21 cellular contexts compared by ENCODE assay signal in the genomic region with DNA sequence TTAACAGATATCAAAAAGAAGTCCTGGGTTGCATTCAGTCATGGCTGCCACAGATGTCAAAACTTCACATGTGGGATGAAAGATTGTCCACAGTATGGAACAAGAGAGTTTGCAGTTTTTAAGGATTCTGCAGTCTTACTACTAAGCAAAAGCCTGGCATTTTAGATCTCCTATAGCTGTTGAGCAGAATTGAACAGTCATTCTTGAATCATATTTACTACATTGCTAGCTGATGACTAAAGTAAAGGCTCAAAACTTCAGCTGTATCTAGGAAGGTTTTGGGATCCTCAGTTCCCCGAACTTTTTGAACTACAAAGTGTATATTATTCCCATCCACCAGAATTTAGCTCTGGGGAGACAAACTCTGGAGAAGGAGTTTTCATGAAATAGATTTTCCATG. TPM values are rescaled to one million over a fixed set of nuclear protein-coding genes. Genes with fewer than 3 reads are reported as not detected.
A peak's percentile ranks its signal among the peaks of the same experiment; 100 is the strongest.
DNase-seq lines count a peak whose midpoint lies in the region; TF ChIP-seq lines count a peak whose summit lies in the region.
"Had no signal": no experiment of that assay in that cellular context is flagged by ENCODE, and none has a peak within 500 bp of the region (broad histone marks: within the 10 kb centered on the region; RNA-seq: fewer than 3 reads in every experiment).

No MANE protein-coding gene starts in this region.

- in situ Hi-C loops in GM23248 (cut with MboI): no loop called here

- H3K36me3 ChIP-seq in GM23248 (ENCODE audit: low read depth): no peaks in the 10 kb centered on the region
- H3K36me3 ChIP-seq: HAP-1, WERI-Rb-1 had no signal

- peak overlapping the region; percentile 64 for H3K4me2 ChIP-seq in GM23248 (ENCODE audit: unreplicated experiment)

- 15 to 21% methylated on average over 1 of the region's 1 CpG for WGBS in GM23248 (ENCODE audit: low coverage in 1 of 2, low lambda C conversion rate in 2 of 2, missing lambda C conversion rate in 2 of 2), 2 experiments

- no peaks in the 10 kb centered on the region for H3K9me3 ChIP-seq in GM23248 (ENCODE audit: low read depth)
- H3K9me3 ChIP-seq: HAP-1 had no signal

- H3K27me3 ChIP-seq in GM23248 (replicated peaks; ENCODE audit: insufficient read depth): no peaks in the 10 kb centered on the region

- no peaks in the 10 kb centered on the region for H3K9me2 ChIP-seq in GM23248 (ENCODE audit: insufficient read depth)

- H3K4me1 ChIP-seq in GM23248 (ENCODE audit: insufficient read depth): peaks cover 23% of the 10 kb centered on the region

- no peaks in the 10 kb centered on the region for H3K79me2 ChIP-seq in GM23248 (ENCODE audit: insufficient read depth)

- peaks cover 16% of the 10 kb centered on the region for H3F3A ChIP-seq in GM23248 (ENCODE audit: insufficient read depth)

- DNase-seq in GM23248 (peak; percentile 80), RKO (ENCODE audit: low spot score) (peak; percentile 71), fibroblast of mammary gland (ENCODE audit: low read depth) (peak; percentile 64), stromal cell of bone marrow (ENCODE audit: low read depth) (peak; percentile 24), activated gamma-delta T cell treated with Interleukin-2 at 50 U/mL for 16 hours (no peak), head of caudate nucleus (no peak), NCI-H2081 treated with DMSO at 0.1 percent for 48 hours (lab: John Stamatoyannopoulos, UW) (no peak)
- DNase-seq: activated CD4-positive, alpha-beta T cell treated with anti-CD3 and anti-CD28 coated beads, Interleukin-2, amount 10 ng/mL, durations not matched to agents 24 days and 14 days; activated naive CD4-positive, alpha-beta T cell; activated T-cell treated with anti-CD3 and anti-CD28 coated beads, Interleukin-2, amount 50 U/mL, for 4 hours; CD4-positive, alpha-beta memory T cell; foreskin melanocyte; NCI-H510A; SHP77; stimulated activated CD4-positive, alpha-beta T cell treated with anti-CD3 and anti-CD28 coated beads, Interleukin-15, amount 100 ng/mL, for 24 hours; stimulated activated naive CD4-positive, alpha-beta T cell; SW 1271; T-helper 9 cell; WERI-Rb-1 had no signal

- H4K20me1 ChIP-seq in GM23248 (ENCODE audit: insufficient read depth): no peaks in the 10 kb centered on the region

- intact Hi-C loops in head of caudate nucleus (cut with DNase I): no loop called here

- H3K9ac ChIP-seq in GM23248: no peak overlapping the region

- H3K27ac ChIP-seq in GM23248: peak overlapping the region; percentile 32
- H3K27ac ChIP-seq: WERI-Rb-1 had no signal

- H3K4me3 ChIP-seq in GM23248: no peak overlapping the region; the same call in 1 of the 2 replicates
- no peak overlapping the region for H3K4me3 ChIP-seq in fibroblast of mammary gland (ENCODE audit: control insufficient read depth, low read depth, low read length)
- H3K4me3 ChIP-seq: HAP-1 had no signal

- TF ChIP-seq CTCF in fibroblast of mammary gland (conservative IDR thresholded peaks at IDR 0.05; ENCODE audit: control insufficient read depth, insufficient read depth, low read depth, low read length): no peak

- H2AFZ ChIP-seq in GM23248: peak overlapping the region; percentile 64

RNA-seq across cellular contexts. Expression of gene BET1, which starts 31.0 kb away (rescaled TPM):
- 51.5 and 55.9 TPM in 2 replicates for total RNA-seq in GM23248 (2014; rRNA removed; shearing (Covaris generic))
- 73.7 and 78.6 TPM in 2 replicates for polyA plus RNA-seq in GM23248 (2016; fragmentation: Nextera tagmentation; extraction: Ambion mirVana)

RNA-seq across cellular contexts. Expression of gene GNG11, which starts 51.6 kb away (rescaled TPM):
- total RNA-seq in GM23248 (2014; rRNA removed; shearing (Covaris generic)): 22.5 and 25.9 TPM in 2 replicates
- 84.7 and 87.0 TPM in 2 replicates for polyA plus RNA-seq in GM23248 (2016; fragmentation: Nextera tagmentation; extraction: Ambion mirVana)
- total RNA-seq: activated CD4-positive, alpha-beta T cell treated with anti-CD3 and anti-CD28 coated beads, Interleukin-2, amount 10 ng/mL, durations not matched to agents 24 days and 14 days; CD4-positive, alpha-beta memory T cell; progenitor cell of endocrine pancreas had no signal
- polyA plus RNA-seq: CD4-positive, alpha-beta memory T cell had no signal

Comparison
In these comparisons a context has a peak if more than half of its experiments do, and no peak if none do; other contexts are left out.
1. DNase-seq: peak in GM23248 (single experiment), RKO (single experiment), fibroblast of mammary gland (single experiment) and stromal cell of bone marrow (single experiment); none in activated gamma-delta T cell treated with Interleukin-2 at 50 U/mL for 16 hours (single experiment), head of caudate nucleus (0 of 42) and NCI-H2081 treated with DMSO at 0.1 percent for 48 hours (single experiment).